Comparison of ENCODE assay signal across 1 cellular context in the genomic region with DNA sequence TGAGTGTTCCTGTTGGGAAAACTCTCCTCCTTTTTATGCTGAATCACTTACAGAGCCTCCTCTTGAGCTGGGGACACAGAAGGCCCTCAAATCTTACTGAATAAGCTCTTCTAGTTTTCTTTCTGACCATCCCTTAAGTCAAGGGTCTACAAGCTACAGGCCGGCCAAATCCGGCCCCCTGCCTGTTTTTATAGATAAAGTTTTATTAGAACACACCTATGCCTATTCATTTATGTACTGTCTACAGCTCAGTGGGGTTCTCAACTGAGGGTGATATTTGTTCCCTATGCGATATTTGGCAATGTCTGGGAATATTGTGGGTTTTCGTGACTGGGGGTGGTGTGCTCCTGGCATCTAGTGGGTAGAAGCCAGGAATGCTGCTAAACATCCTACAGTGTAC.
TF ChIP-seq lines count a peak whose summit lies in the region.

No MANE protein-coding gene starts in this region.

TF ChIP-seq in HepG2, 621 proteins besides CTCF, POLR2A, EP300 and RAD21 (continued from another document):
- TF ChIP-seq, protein P1, sequence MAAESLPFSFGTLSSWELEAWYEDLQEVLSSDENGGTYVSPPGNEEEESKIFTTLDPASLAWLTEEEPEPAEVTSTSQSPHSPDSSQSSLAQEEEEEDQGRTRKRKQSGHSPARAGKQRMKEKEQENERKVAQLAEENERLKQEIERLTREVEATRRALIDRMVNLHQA (CRISPR knock-in tag; IDR thresholded peaks at IDR 0.05), result no peak
- TF ChIP-seq, protein P2, sequence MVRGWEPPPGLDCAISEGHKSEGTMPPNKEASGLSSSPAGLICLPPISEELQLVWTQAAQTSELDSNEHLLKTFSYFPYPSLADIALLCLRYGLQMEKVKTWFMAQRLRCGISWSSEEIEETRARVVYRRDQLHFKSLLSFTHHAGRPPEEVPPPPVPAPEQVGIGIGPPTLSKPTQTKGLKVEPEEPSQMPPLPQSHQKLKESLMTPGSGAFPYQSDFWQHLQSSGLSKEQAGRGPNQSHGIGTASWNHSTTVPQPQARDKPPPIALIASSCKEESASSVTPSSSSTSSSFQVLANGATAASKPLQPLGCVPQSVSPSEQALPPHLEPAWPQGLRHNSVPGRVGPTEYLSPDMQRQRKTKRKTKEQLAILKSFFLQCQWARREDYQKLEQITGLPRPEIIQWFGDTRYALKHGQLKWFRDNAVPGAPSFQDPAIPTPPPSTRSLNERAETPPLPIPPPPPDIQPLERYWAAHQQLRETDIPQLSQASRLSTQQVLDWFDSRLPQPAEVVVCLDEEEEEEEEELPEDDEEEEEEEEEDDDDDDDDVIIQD (CRISPR knock-in tag; IDR thresholded peaks at IDR 0.05; ENCODE audit: low read depth), result no peak
- TF ChIP-seq ZMYM3 (CRISPR knock-in tag; IDR thresholded peaks at IDR 0.05) (no peak), ESRRA (CRISPR knock-in tag; IDR thresholded peaks at IDR 0.05; ENCODE audit: low read depth) (no peak), SMAD9 (CRISPR knock-in tag; IDR thresholded peaks at IDR 0.05) (no peak), SMYD3 (CRISPR knock-in tag; IDR thresholded peaks at IDR 0.05) (no peak), ZBTB21 (CRISPR knock-in tag; IDR thresholded peaks at IDR 0.05) (no peak), ZNF746 (CRISPR knock-in tag; IDR thresholded peaks at IDR 0.05) (no peak), ZNF772 (CRISPR knock-in tag; IDR thresholded peaks at IDR 0.05) (no peak)
